Comparison of ENCODE assay signal across 10 cellular contexts in genomic region chr10:102868976-102869289, GRCh38. TPM values are rescaled to one million over a fixed set of nuclear protein-coding genes. Genes with fewer than 3 reads are reported as not detected.
A peak's percentile ranks its signal among the peaks of the same experiment; 100 is the strongest.
DNase-seq lines count a peak whose midpoint lies in the region; ATAC-seq, FAIRE-seq and TF ChIP-seq lines count a peak whose summit lies in the region.
"Had no signal": no experiment of that assay in that cellular context is flagged by ENCODE, and none has a peak within 500 bp of the region (broad histone marks: within the 10 kb centered on the region; RNA-seq: fewer than 3 reads in every experiment).

No MANE protein-coding gene starts in this region.

- H3K9me3 Mint-ChIP-seq in natural killer cell treated with Interleukin-12 subunit alpha and Interleukin-12 subunit beta and Interleukin-15 and Interleukin-18, amount 100 ng/mL, for 72 hours: no peaks in the 10 kb centered on the region

- no peak overlapping the region for H3K27ac Mint-ChIP-seq in natural killer cell treated with Interleukin-12 subunit alpha and Interleukin-12 subunit beta and Interleukin-15 and Interleukin-18, amount 100 ng/mL, for 72 hours

- H3K27me3 Mint-ChIP-seq in natural killer cell treated with Interleukin-12 subunit alpha and Interleukin-12 subunit beta and Interleukin-15 and Interleukin-18, amount 100 ng/mL, for 72 hours: peaks cover 20 to 28% of the 10 kb centered on the region in 2 donors

- H3K4me1 ChIP-seq in HUES6 (ENCODE audit: control insufficient read depth, insufficient read depth, low read length): peaks cover 13% of the 10 kb centered on the region

- H3K4me3 ChIP-seq in AG10803 (ENCODE audit: low read length) (peak overlapping the region; percentile 67), HUES6 (ENCODE audit: low read depth, low read length) (peak overlapping the region; percentile 74), dorsolateral prefrontal cortex (peak overlapping the region; percentile 30 to 74 (median 60))

- H3K4me1 Mint-ChIP-seq in natural killer cell treated with Interleukin-12 subunit alpha and Interleukin-12 subunit beta and Interleukin-15 and Interleukin-18, amount 100 ng/mL, for 72 hours (ENCODE audit: low read depth in 2 of 2): peaks cover 11 to 17% of the 10 kb centered on the region in 2 donors

- no peak for ATAC-seq in natural killer cell treated with Interleukin-12 subunit alpha and Interleukin-12 subunit beta and Interleukin-15 and Interleukin-18, amount 100 ng/mL, for 72 hours
- ATAC-seq in GM18517 (IDR thresholded peaks at IDR 0.05; ENCODE audit: unreplicated experiment): no peak

- H3K36me3 ChIP-seq in HUES6 (ENCODE audit: control insufficient read depth, insufficient read depth, low read length): no peaks in the 10 kb centered on the region

- H3K36me3 Mint-ChIP-seq in natural killer cell treated with Interleukin-12 subunit alpha and Interleukin-12 subunit beta and Interleukin-15 and Interleukin-18, amount 100 ng/mL, for 72 hours: peaks cover under 1% of the 10 kb centered on the region

- H3K9me3 ChIP-seq in HUES6 (ENCODE audit: control insufficient read depth, insufficient read depth, low read depth, low read length): no peaks in the 10 kb centered on the region

- intact Hi-C loops in dorsolateral prefrontal cortex (cut with DNase I): no loop called here

- H3K27me3 ChIP-seq in HUES6 (ENCODE audit: control insufficient read depth, insufficient read depth, low read length) (no peaks in the 10 kb centered on the region), dorsolateral prefrontal cortex (peaks cover 0 to 10% (median 0%) of the 10 kb centered on the region in 45 donors)

- FAIRE-seq in RCC 7860 (lab: Jason Lieb, UNC): no peak

- DNase-seq in AG10803 (ENCODE audit: low read depth) (peak; percentile 8), dorsolateral prefrontal cortex (no peak), RCC 7860 (ENCODE audit: low spot score) (no peak), C1 segment of cervical spinal cord (lab: John Stamatoyannopoulos, UW) (no peak), SW480 (ENCODE audit: low spot score) (no peak)
- no peak for DNase-seq in natural killer cell treated with Interleukin-12 subunit alpha and Interleukin-12 subunit beta and Interleukin-15 and Interleukin-18, amount 100 ng/mL, for 72 hours (ENCODE audit: low spot score)
- DNase-seq: kidney glomerular epithelial cell had no signal

- H3K27ac ChIP-seq in HUES6 (ENCODE audit: low read depth, low read length) (no peak overlapping the region), dorsolateral prefrontal cortex (peak overlapping the region in 18 of 59 donors; percentile 3 to 77 (median 44))

- peak overlapping the region; percentile 14 for H3K9ac ChIP-seq in HUES6 (ENCODE audit: low read length)

- TF ChIP-seq CTCF in AG10803 (conservative IDR thresholded peaks at IDR 0.05; ENCODE audit: low read length) (no peak), dorsolateral prefrontal cortex (IDR thresholded peaks at IDR 0.05 in 54 of 56, conservative IDR thresholded peaks at IDR 0.05 in 2 of 56; ENCODE audit: low read depth in 1 of 56, partially characterized antibody in 56 of 56) (no peak)

- peak overlapping the region; percentile 38 for H3K4me3 Mint-ChIP-seq in natural killer cell treated with Interleukin-12 subunit alpha and Interleukin-12 subunit beta and Interleukin-15 and Interleukin-18, amount 100 ng/mL, for 72 hours

RNA-seq across cellular contexts. Expression of gene AS3MT, which starts 0.3 kb away (rescaled TPM):
- 1 to 10 TPM in 107 of 120 experiments, under 1 TPM in 7, not detected in 6; 0.32 to 9.6 (median 4.0) TPM for total RNA-seq in dorsolateral prefrontal cortex
- total RNA-seq in natural killer cell treated with Interleukin-12 subunit alpha and Interleukin-12 subunit beta and Interleukin-15 and Interleukin-18, amount 100 ng/mL, for 72 hours: under 1 TPM in 1 of 2 donors, not detected in 1; 0.43 TPM

RNA-seq across cellular contexts. Expression of gene BORCS7, which starts 14.9 kb away (rescaled TPM):
- 10 to 100 TPM; 13.2 to 36.5 (median 22.8) TPM for total RNA-seq in dorsolateral prefrontal cortex
- 1 to 10 TPM; 6.5 to 9.0 TPM for total RNA-seq in natural killer cell treated with Interleukin-12 subunit alpha and Interleukin-12 subunit beta and Interleukin-15 and Interleukin-18, amount 100 ng/mL, for 72 hours

RNA-seq across cellular contexts. Expression of gene CYP17A1, which starts 31.7 kb away (rescaled TPM):
- total RNA-seq in dorsolateral prefrontal cortex: 1 to 10 TPM in 2 of 120 experiments, not detected in 118; 3.8 to 4.8 TPM
- total RNA-seq in natural killer cell treated with Interleukin-12 subunit alpha and Interleukin-12 subunit beta and Interleukin-15 and Interleukin-18, amount 100 ng/mL, for 72 hours: not detected
- total RNA-seq: RPMI7951 had no signal

RNA-seq across cellular contexts. Expression of gene CNNM2, which starts 49.2 kb away (rescaled TPM):
- 10 to 100 TPM; 25.2 to 40.5 (median 31.9) TPM for total RNA-seq in dorsolateral prefrontal cortex
- total RNA-seq in natural killer cell treated with Interleukin-12 subunit alpha and Interleukin-12 subunit beta and Interleukin-15 and Interleukin-18, amount 100 ng/mL, for 72 hours: 10 to 100 TPM in 1 of 2 donors, 1 to 10 TPM in 1; 6.2 to 11.2 TPM
